ENCODE assay signal across 26 cellular contexts in the genomic region with DNA sequence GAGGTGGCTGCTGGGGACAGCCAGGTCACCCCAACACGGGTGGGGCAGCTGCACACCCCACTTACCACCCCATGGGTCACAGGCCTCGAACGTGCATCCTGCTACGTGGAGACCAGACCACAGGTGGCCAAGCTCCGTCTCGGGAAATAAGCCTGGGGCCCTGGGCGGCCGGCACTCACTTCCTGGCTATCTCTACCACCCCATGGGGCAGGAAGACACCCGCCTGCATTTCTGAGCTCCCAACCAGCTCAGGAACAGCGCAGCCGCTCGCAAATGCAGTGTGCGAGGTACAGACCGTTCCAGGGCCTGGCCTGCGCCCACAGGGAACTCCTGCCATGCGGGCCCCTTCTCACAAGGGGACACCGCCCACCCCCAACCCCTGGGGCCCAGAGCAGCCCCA. TPM values are rescaled to one million over a fixed set of nuclear protein-coding genes. Genes with fewer than 3 reads are reported as not detected.
DNase-seq lines count a peak whose midpoint lies in the region; ATAC-seq, FAIRE-seq and TF ChIP-seq lines count a peak whose summit lies in the region.
"Had no signal": no experiment of that assay in that cellular context is flagged by ENCODE, and none has a peak within 500 bp of the region (broad histone marks: within the 10 kb centered on the region; RNA-seq: fewer than 3 reads in every experiment).

No MANE protein-coding gene starts in this region.

- no peaks in the 10 kb centered on the region for H3K9me1 ChIP-seq in K562 (ENCODE audit: control insufficient read depth, insufficient read depth, low read length)

- H3K27ac ChIP-seq in right atrium auricular region = no peak overlapping the region
- H3K27ac ChIP-seq in HEK293 (ENCODE audit: extremely low read depth, low read depth, low read length) = no peak overlapping the region
- no peak overlapping the region for H3K27ac ChIP-seq in K562 (ENCODE audit: extremely low read depth, low read depth, low read length)
- H3K27ac ChIP-seq: A549; BLaER1 treated with 17β-estradiol and CSF1 and Interleukin-3, amounts not matched to agents 10 nM and 100 nM; RWPE1 had no signal

- H3K4me2 ChIP-seq in K562 (ENCODE audit: insufficient read depth, low read length) = no peak overlapping the region

- peak overlapping the region in 1 of 2 experiments; percentile 6; a peak in 1 of 4 replicates for H3K9ac ChIP-seq in K562 (ENCODE audit: insufficient read depth in 1 of 2, low read depth in 2 of 2, low read length in 2 of 2)
- H3K9ac ChIP-seq: BLaER1 treated with 17β-estradiol and CSF1 and Interleukin-3, amounts not matched to agents 10 nM and 100 nM had no signal

- in situ Hi-C loops in K562 (cut with MboI) = no loop called here

- H2AFZ ChIP-seq in K562 (ENCODE audit: low read depth, low read length) = no peak overlapping the region

- no peaks in the 10 kb centered on the region for H3K9me3 Mint-ChIP-seq in Calu3 (ENCODE audit: low read depth, unreplicated experiment)
- H3K9me3 Mint-ChIP-seq: CD4-positive, alpha-beta T cell had no signal

- H3K27ac Mint-ChIP-seq in Calu3 (ENCODE audit: unreplicated experiment) = no peak overlapping the region

- H4K20me1 ChIP-seq in K562 (replicated peaks; ENCODE audit: control insufficient read depth, insufficient read depth, low read length) = peaks cover 7% of the 10 kb centered on the region

- H3K27me3 Mint-ChIP-seq in Calu3 (ENCODE audit: unreplicated experiment) = peaks cover 77% of the 10 kb centered on the region

- POLR2A ChIA-PET in HEK293 (lab: Yijun Ruan, JAX) (interaction anchor here (2.6 kb wide), 1 partner anchor 17 kb away, joined by 13 read pairs; the partner anchor contains the start of genes CHTF18 and RPUSD1), K562 (lab: Yijun Ruan, JAX) (interaction anchor here (0.7 to 1.4 kb wide), 3 partner anchors 17 to 768 kb away, joined by 3 read pairs; partner anchors contain the start of genes ANTKMT, CHTF18 and RPUSD1)

- peaks cover 8% of the 10 kb centered on the region for H3K4me1 Mint-ChIP-seq in Calu3 (ENCODE audit: low read depth, unreplicated experiment)

- TF ChIP-seq RAD21 in K562 (CRISPR knock-in tag; conservative IDR thresholded peaks at IDR 0.05 in 1 of 2, IDR thresholded peaks at IDR 0.05 in 1 of 2) = no peak

- no TSS peak for BruUV-seq in K562 (replicated peaks; lab: Mats Ljungman, UMichigan)
- BruUV-seq in Calu3 (replicated peaks; lab: Mats Ljungman, UMichigan) = no TSS peak

- CTCF ChIA-PET in HEK293 (lab: Yijun Ruan, JAX) (interaction anchor here (0.6 kb wide), 1 partner anchor 325 kb away, joined by 4 read pairs; no protein-coding TSS in a partner anchor), K562 (lab: Yijun Ruan, JAX; ENCODE audit: low intra/inter-chr PET ratio) (no interaction called here), Calu3 (lab: Charles Lee) (no interaction called here)

- TF ChIP-seq POLR2A in K562 (conservative IDR thresholded peaks at IDR 0.05) = no peak; the same call in 1 of the 2 replicates

- 74% methylated on average over 16 of the region's 17 CpGs for WGBS in K562 (ENCODE audit: insufficient coverage, low coverage, missing lambda C conversion rate)

- TF ChIP-seq CTCF in right atrium auricular region (IDR thresholded peaks at IDR 0.05) (no peak), HEK293 (tag by site-specific recombination; IDR thresholded peaks at IDR 0.05) (no peak), K562 (IDR thresholded peaks at IDR 0.05 in 2 of 3, conservative IDR thresholded peaks at IDR 0.05 in 1 of 3; ENCODE audit: insufficient read depth in 2 of 3, low read depth in 1 of 3, low read length in 3 of 3) (no peak), Calu3 (IDR thresholded peaks at IDR 0.05; ENCODE audit: unreplicated experiment) (no peak)

- H3K36me3 ChIP-seq in right atrium auricular region = no peaks in the 10 kb centered on the region
- no peaks in the 10 kb centered on the region for H3K36me3 ChIP-seq in HEK293 (ENCODE audit: control insufficient read depth in 2 of 2, insufficient read depth in 1 of 2, low read length in 2 of 2)
- H3K36me3 ChIP-seq in K562 (ENCODE audit: control insufficient read depth, insufficient read depth, low read length) = no peaks in the 10 kb centered on the region
- H3K36me3 ChIP-seq: BLaER1 treated with 17β-estradiol and CSF1 and Interleukin-3, amounts not matched to agents 10 nM and 100 nM had no signal

- FAIRE-seq in K562 (lab: Jason Lieb, UNC) = no peak
- FAIRE-seq: A549, G401.6, GM12878 had no signal

- no peak overlapping the region for H3K4me3 Mint-ChIP-seq in Calu3 (ENCODE audit: low read depth, unreplicated experiment)

- DNase-seq in left ventricle myocardium superior = peak; percentile 28
- DNase-seq in right atrium auricular region (ENCODE audit: low spot score) = no peak
- no peak for DNase-seq in K562 (ENCODE audit: extremely low read depth in 1 of 4, low spot score in 3 of 4)
- DNase-seq in NCI-H82 (lab: John Stamatoyannopoulos, UW) = no peak
- no peak for DNase-seq in DMS 273 treated with DMSO at 0.1 percent for 48 hours (lab: John Stamatoyannopoulos, UW)
- no peak for DNase-seq in Calu3
- DNase-seq: AML-193; CD4-positive, alpha-beta T cell; KBM-7; MV-4-11; NCI-H1105 treated with DMSO at 0.1 percent for 48 hours; NCI-H146; NCI-H1930; NCI-H446; NCI-H524 treated with DMSO at 0.1 percent for 48 hours; SHP77 treated with DMSO at 0.1 percent for 48 hours had no signal

- TF ChIP-seq EP300 in K562 (IDR thresholded peaks at IDR 0.05; ENCODE audit: low read length) = no peak

- H3K9me3 ChIP-seq in right atrium auricular region = no peaks in the 10 kb centered on the region
- H3K9me3 ChIP-seq in HEK293 (ENCODE audit: control insufficient read depth, insufficient read depth, low read depth, low read length) = no peaks in the 10 kb centered on the region
- H3K9me3 ChIP-seq in K562 (replicated peaks; ENCODE audit: control insufficient read depth, insufficient read depth, low read depth, low read length) = no peaks in the 10 kb centered on the region
- H3K9me3 ChIP-seq: A549 had no signal

- peaks cover 0 to 24% of the 10 kb centered on the region in 2 donors for H3K4me1 ChIP-seq in right atrium auricular region
- H3K4me1 ChIP-seq in HEK293 (ENCODE audit: control insufficient read depth, insufficient read depth, low read length) = no peaks in the 10 kb centered on the region
- H3K4me1 ChIP-seq in K562 (replicated peaks in 1 of 2; ENCODE audit: control insufficient read depth in 2 of 2, insufficient read depth in 2 of 2, low read length in 2 of 2) = peaks cover 4 to 78% of the 10 kb centered on the region in 2 experiments; a peak in 4 of 5 replicates

- peaks cover 6% of the 10 kb centered on the region; the same call in 2 of the 3 replicates for H3K79me2 ChIP-seq in K562 (ENCODE audit: control insufficient read depth, insufficient read depth, low read length)

- intact Hi-C loops in left ventricle myocardium superior (cut with micrococcal nuclease) (no loop called here), K562 (cut with micrococcal nuclease) (loop anchor here (5.0 kb wide), 1 partner anchor 93 kb away; no protein-coding TSS in a partner anchor), Calu3 (cut with micrococcal nuclease; ENCODE audit: unreplicated experiment) (no loop called here)

- peaks cover 54% of the 10 kb centered on the region for H3K36me3 Mint-ChIP-seq in Calu3 (ENCODE audit: insufficient read depth, unreplicated experiment)

- ATAC-seq in left ventricle myocardium superior (no peak), K562 (no peak)
- ATAC-seq: A549, GM12878 had no signal

- H3K27me3 ChIP-seq in right atrium auricular region (peaks cover 0 to 12% of the 10 kb centered on the region in 2 donors), K562 (ENCODE audit: control insufficient read depth in 2 of 2, insufficient read depth in 2 of 2, low read length in 2 of 2) (peaks cover 0 to 3% of the 10 kb centered on the region in 2 experiments; a peak in 1 of 5 replicates)

- H3K4me3 ChIP-seq in right atrium auricular region = no peak overlapping the region
- H3K4me3 ChIP-seq in HEK293 (ENCODE audit: low read depth, low read length) = no peak overlapping the region
- no peak overlapping the region for H3K4me3 ChIP-seq in K562
- H3K4me3 ChIP-seq: A549; BLaER1 treated with 17β-estradiol and CSF1 and Interleukin-3, amounts not matched to agents 10 nM and 100 nM; GM12878 had no signal

RNA-seq across cellular contexts. Expression of gene GNG13, which starts 4.9 kb away (rescaled TPM):
- total RNA-seq in left ventricle myocardium superior (not detected), right atrium auricular region (not detected), K562 (2014; rRNA removed) (not detected in 2 replicates), K562 (2014; rRNA removed; fragmentation: Illumina TruSeq; extraction: Trizol) (not detected in 2 replicates), K562 (2015; rRNA removed; fragmentation: Illumina TruSeq; extraction: Trizol) (not detected in 2 replicates), K562 (2021) (not detected in 2 replicates), Calu3 (2022) (not detected in 2 replicates)
- not detected in 2 replicates for total RNA-seq in K562 (2011; cell fraction: chromatin; rRNA removed; ENCODE audit: low replicate concordance)
- not detected in 2 replicates for total RNA-seq in K562 (2011; cell fraction: nucleolus; rRNA removed)
- total RNA-seq in K562 (2011; cell fraction: nucleoplasm; rRNA removed) = not detected in 2 replicates
- polyA plus RNA-seq in K562 (2011; rRNA removed) (not detected in 2 replicates), K562 (2014; fragmentation: Illumina TruSeq; extraction: Trizol) (not detected in 2 replicates), K562 (2014; fragmentation: Nextera tagmentation; extraction: Ambion mirVana) (not detected), K562 (2014; rRNA removed) (not detected in 2 replicates)
- not detected in 2 replicates for polyA plus RNA-seq in K562 (2011; cell fraction: cytosol; rRNA removed)
- not detected in 2 replicates for polyA plus RNA-seq in K562 (2011; cell fraction: nucleus; rRNA removed)
- polyA plus RNA-seq in K562 (2012) = 1.00 and 1.4 TPM in 2 replicates
- not detected in 2 replicates for polyA minus RNA-seq in K562 (2011; rRNA and poly(A)+ RNA removed)
- not detected in 2 replicates for polyA minus RNA-seq in K562 (2011; cell fraction: cytosol; rRNA and poly(A)+ RNA removed)
- not detected in 2 replicates for polyA minus RNA-seq in K562 (2011; cell fraction: nucleus; rRNA and poly(A)+ RNA removed)
- total RNA-seq: CD4-positive, alpha-beta T cell; GM12878; H4; HT-29; LHCN-M2; MCF 10A had no signal
- polyA plus RNA-seq: GM12878 had no signal

RNA-seq across cellular contexts. Expression of gene CHTF18, which starts 17.1 kb away (rescaled TPM):
- total RNA-seq in left ventricle myocardium superior (6.6 TPM), right atrium auricular region (1 to 10 TPM; 1.8 to 2.3 TPM), K562 (2014; rRNA removed) (57.2 and 70.7 TPM in 2 replicates), K562 (2014; rRNA removed; fragmentation: Illumina TruSeq; extraction: Trizol) (2.7 and 4.4 TPM in 2 replicates), K562 (2015; rRNA removed; fragmentation: Illumina TruSeq; extraction: Trizol) (21.1 and 22.1 TPM in 2 replicates), K562 (2021) (121 and 123 TPM in 2 replicates), Calu3 (2022) (154 and 173 TPM in 2 replicates)
- 53.1 and 261 TPM in 2 replicates for total RNA-seq in K562 (2011; cell fraction: chromatin; rRNA removed; ENCODE audit: low replicate concordance)
- 207 and 214 TPM in 2 replicates for total RNA-seq in K562 (2011; cell fraction: nucleolus; rRNA removed)
- total RNA-seq in K562 (2011; cell fraction: nucleoplasm; rRNA removed) = 88.6 and 90.7 TPM in 2 replicates
- polyA plus RNA-seq in K562 (2011; rRNA removed) (17.0 and 32.6 TPM in 2 replicates), K562 (2014; fragmentation: Illumina TruSeq; extraction: Trizol) (5.1 and 23.0 TPM in 2 replicates), K562 (2014; fragmentation: Nextera tagmentation; extraction: Ambion mirVana) (1 to 10 TPM; 2.5 to 2.7 TPM), K562 (2014; rRNA removed) (91.5 and 93.4 TPM in 2 replicates)
- 23.3 and 65.2 TPM in 2 replicates for polyA plus RNA-seq in K562 (2011; cell fraction: cytosol; rRNA removed)
- polyA plus RNA-seq in K562 (2011; cell fraction: nucleus; rRNA removed) = 379 and 556 TPM in 2 replicates
- polyA plus RNA-seq in K562 (2012) = 65.7 and 81.8 TPM in 2 replicates
- 2.7 and 4.0 TPM in 2 replicates for polyA minus RNA-seq in K562 (2011; rRNA and poly(A)+ RNA removed)
- 8.6 and 13.5 TPM in 2 replicates for polyA minus RNA-seq in K562 (2011; cell fraction: cytosol; rRNA and poly(A)+ RNA removed)
- 59.3 and 59.4 TPM in 2 replicates for polyA minus RNA-seq in K562 (2011; cell fraction: nucleus; rRNA and poly(A)+ RNA removed)

RNA-seq across cellular contexts. Expression of gene RPUSD1, which starts 17.3 kb away (rescaled TPM):
- 8.7 TPM for total RNA-seq in left ventricle myocardium superior
- 10 to 100 TPM; 11.4 to 13.2 TPM for total RNA-seq in right atrium auricular region
- 10.9 and 59.9 TPM in 2 replicates for total RNA-seq in K562 (2011; cell fraction: chromatin; rRNA removed; ENCODE audit: low replicate concordance)
- total RNA-seq in K562 (2011; cell fraction: nucleolus; rRNA removed) = 59.0 and 69.6 TPM in 2 replicates
- 21.1 and 25.7 TPM in 2 replicates for total RNA-seq in K562 (2011; cell fraction: nucleoplasm; rRNA removed)
- total RNA-seq in K562 (2014; rRNA removed) = 50.7 and 67.3 TPM in 2 replicates
- total RNA-seq in K562 (2014; rRNA removed; fragmentation: Illumina TruSeq; extraction: Trizol) = 1.7 and 3.3 TPM in 2 replicates
- total RNA-seq in K562 (2015; rRNA removed; fragmentation: Illumina TruSeq; extraction: Trizol) = 22.7 and 27.2 TPM in 2 replicates
- total RNA-seq in K562 (2021) = 55.2 and 55.9 TPM in 2 replicates
- 12.0 and 17.7 TPM in 2 replicates for polyA plus RNA-seq in K562 (2011; rRNA removed)
- 26.1 and 86.4 TPM in 2 replicates for polyA plus RNA-seq in K562 (2011; cell fraction: cytosol; rRNA removed)
- polyA plus RNA-seq in K562 (2011; cell fraction: nucleus; rRNA removed) = 56.1 and 93.4 TPM in 2 replicates
- polyA plus RNA-seq in K562 (2012) = 24.6 and 30.5 TPM in 2 replicates
- 7.0 and 30.1 TPM in 2 replicates for polyA plus RNA-seq in K562 (2014; fragmentation: Illumina TruSeq; extraction: Trizol)
- under 1 TPM; 0.45 to 0.98 TPM for polyA plus RNA-seq in K562 (2014; fragmentation: Nextera tagmentation; extraction: Ambion mirVana)
- 56.6 and 66.9 TPM in 2 replicates for polyA plus RNA-seq in K562 (2014; rRNA removed)
- polyA minus RNA-seq in K562 (2011; rRNA and poly(A)+ RNA removed) = 3.8 and 4.8 TPM in 2 replicates
- 18.6 and 19.8 TPM in 2 replicates for polyA minus RNA-seq in K562 (2011; cell fraction: cytosol; rRNA and poly(A)+ RNA removed)
- polyA minus RNA-seq in K562 (2011; cell fraction: nucleus; rRNA and poly(A)+ RNA removed) = 30.8 and 34.1 TPM in 2 replicates
- 47.5 and 51.1 TPM in 2 replicates for total RNA-seq in Calu3 (2022)

RNA-seq across cellular contexts. Expression of gene MSLN, which starts 44.9 kb away (rescaled TPM):
- 4.6 TPM for total RNA-seq in left ventricle myocardium superior
- total RNA-seq in right atrium auricular region = 10 to 100 TPM; 44.8 to 94.6 TPM
- total RNA-seq in K562 (2011; cell fraction: chromatin; rRNA removed; ENCODE audit: low replicate concordance) = not detected in 2 replicates
- not detected in 2 replicates for total RNA-seq in K562 (2011; cell fraction: nucleolus; rRNA removed)
- total RNA-seq in K562 (2011; cell fraction: nucleoplasm; rRNA removed) = not detected in 2 replicates
- not detected in 2 replicates for total RNA-seq in K562 (2014; rRNA removed)
- not detected in 2 replicates for total RNA-seq in K562 (2014; rRNA removed; fragmentation: Illumina TruSeq; extraction: Trizol)
- not detected in 2 replicates for total RNA-seq in K562 (2015; rRNA removed; fragmentation: Illumina TruSeq; extraction: Trizol)
- total RNA-seq in K562 (2021) = 0.22 TPM in 1 of 2 replicates, not detected in the other
- polyA plus RNA-seq in K562 (2011; rRNA removed) = not detected in 2 replicates
- polyA plus RNA-seq in K562 (2011; cell fraction: cytosol; rRNA removed) = not detected in 2 replicates
- polyA plus RNA-seq in K562 (2011; cell fraction: nucleus; rRNA removed) = not detected in 2 replicates
- not detected in 2 replicates for polyA plus RNA-seq in K562 (2012)
- not detected in 2 replicates for polyA plus RNA-seq in K562 (2014; fragmentation: Illumina TruSeq; extraction: Trizol)
- not detected for polyA plus RNA-seq in K562 (2014; fragmentation: Nextera tagmentation; extraction: Ambion mirVana)
- polyA plus RNA-seq in K562 (2014; rRNA removed) = not detected in 2 replicates
- polyA minus RNA-seq in K562 (2011; rRNA and poly(A)+ RNA removed) = not detected in 2 replicates
- polyA minus RNA-seq in K562 (2011; cell fraction: cytosol; rRNA and poly(A)+ RNA removed) = 0.86 and 3.8 TPM in 2 replicates
- 0.22 and 0.40 TPM in 2 replicates for polyA minus RNA-seq in K562 (2011; cell fraction: nucleus; rRNA and poly(A)+ RNA removed)
- 3.4 and 8.9 TPM in 2 replicates for total RNA-seq in Calu3 (2022)
- total RNA-seq: CD4-positive, alpha-beta T cell; GM12878; H4; LHCN-M2 had no signal
